ENCODE assay signal across 8 cellular contexts in genomic region chr1:152189657-152190442, GRCh38. TPM values are rescaled to one million over a fixed set of nuclear protein-coding genes. Genes with fewer than 3 reads are reported as not detected.
DNase-seq lines count a peak whose midpoint lies in the region; FAIRE-seq and TF ChIP-seq lines count a peak whose summit lies in the region.

No MANE protein-coding gene starts in this region.

- dilution Hi-C loops in endothelial cell of umbilical vein (cut with MboI; ENCODE audit: extremely low pct_ligation_motif_present, low sequenced_read_pairs) = no loop called here

- no peaks in the 10 kb centered on the region for H4K20me1 ChIP-seq in endothelial cell of umbilical vein (replicated peaks; ENCODE audit: control insufficient read depth, extremely low read depth, insufficient read depth, low read length)

- H3K36me3 ChIP-seq in BE2C (no peaks in the 10 kb centered on the region), endothelial cell of umbilical vein (ENCODE audit: control insufficient read depth in 2 of 2, extremely low read depth in 1 of 2, insufficient read depth in 2 of 2, low read length in 2 of 2) (no peaks in the 10 kb centered on the region), mucosa of rectum (ENCODE audit: control insufficient read depth in 2 of 2, insufficient read depth in 2 of 2, low read length in 2 of 2) (no peaks in the 10 kb centered on the region)

- TF ChIP-seq CTCF in BE2C (IDR thresholded peaks at IDR 0.05; ENCODE audit: low read depth, low read length) = peak; percentile 81
- peak; percentile 65 to 72 for TF ChIP-seq CTCF in endothelial cell of umbilical vein (IDR thresholded peaks at IDR 0.05; ENCODE audit: extremely low read depth in 1 of 2, insufficient read depth in 1 of 2, low read depth in 1 of 2, low read length in 2 of 2)

- H3K79me2 ChIP-seq in endothelial cell of umbilical vein (ENCODE audit: control insufficient read depth, insufficient read depth, low read length) = no peaks in the 10 kb centered on the region

- FAIRE-seq in endothelial cell of umbilical vein (lab: Jason Lieb, UNC) = peak; percentile 88

- no TSS peak for BruUV-seq in endothelial cell of umbilical vein (replicated peaks; lab: Mats Ljungman, UMichigan)

- no peaks in the 10 kb centered on the region for H3K4me1 ChIP-seq in BE2C
- H3K4me1 ChIP-seq in endothelial cell of umbilical vein (ENCODE audit: control insufficient read depth, extremely low read depth, insufficient read depth, low read length) = peaks cover 5% of the 10 kb centered on the region
- no peaks in the 10 kb centered on the region for H3K4me1 ChIP-seq in mucosa of rectum (ENCODE audit: control insufficient read depth in 2 of 2, insufficient read depth in 2 of 2, low read length in 2 of 2)

- TF ChIP-seq POLR2A in endothelial cell of umbilical vein (IDR thresholded peaks at IDR 0.05; ENCODE audit: low read depth, low read length) = no peak

- H3K27me3 ChIP-seq in BE2C (no peaks in the 10 kb centered on the region; the same call in 1 of the 2 replicates), endothelial cell of umbilical vein (ENCODE audit: control insufficient read depth in 2 of 2, insufficient read depth in 2 of 2, low read length in 2 of 2) (peaks cover 0 to 4% of the 10 kb centered on the region in 2 experiments), mucosa of rectum (ENCODE audit: control insufficient read depth in 2 of 2, insufficient read depth in 2 of 2, low read length in 2 of 2) (peaks cover 0 to 13% of the 10 kb centered on the region in 2 donors)

- H3K9me1 ChIP-seq in endothelial cell of umbilical vein (replicated peaks; ENCODE audit: control insufficient read depth, extremely low read depth, insufficient read depth, low read length) = no peaks in the 10 kb centered on the region

- POLR2A ChIA-PET in endothelial cell of umbilical vein (lab: Charles Lee) = no interaction called here

- peak overlapping the region; percentile 94 for H2AFZ ChIP-seq in endothelial cell of umbilical vein (ENCODE audit: low read depth, low read length)

- H3K9me3 ChIP-seq in BE2C (no peaks in the 10 kb centered on the region), endothelial cell of umbilical vein (replicated peaks; ENCODE audit: control insufficient read depth, insufficient read depth, low read length) (no peaks in the 10 kb centered on the region), mucosa of rectum (ENCODE audit: control insufficient read depth in 2 of 2, low read length in 2 of 2) (no peaks in the 10 kb centered on the region)

- no peak overlapping the region for H3K4me3 ChIP-seq in BE2C (ENCODE audit: low read depth, low read length)
- H3K4me3 ChIP-seq in endothelial cell of umbilical vein (replicated peaks in 1 of 3; ENCODE audit: insufficient read depth in 1 of 3, low read depth in 1 of 3, low read length in 3 of 3) = peak overlapping the region in 2 of 3 experiments; percentile 43 to 48
- peak overlapping the region; percentile 20 to 70 for H3K4me3 ChIP-seq in mucosa of rectum (ENCODE audit: low read length in 2 of 2)

- CTCF ChIA-PET in endothelial cell of umbilical vein (lab: Charles Lee) = interaction anchor here (0.8 to 7.5 kb wide), 15 partner anchors 9 to 276 kb away, joined by 3 to 296 read pairs (median 4); no protein-coding TSS in a partner anchor

- H3K4me2 ChIP-seq in endothelial cell of umbilical vein (ENCODE audit: insufficient read depth, low read length) = peak overlapping the region; percentile 68

- peak; percentile 60 for DNase-seq in BE2C
- peak; percentile 57 for DNase-seq in H4 (ENCODE audit: low spot score)
- DNase-seq in NOMO-1 (lab: John Stamatoyannopoulos, UW; ENCODE audit: unreplicated experiment in 2 of 2) = peak; percentile 30 to 74
- DNase-seq in activated CD8-positive, alpha-beta memory T cell treated with anti-CD3 and anti-CD28 coated beads for 24 hours = peak; percentile 87
- DNase-seq in endothelial cell of umbilical vein (ENCODE audit: low read depth, low spot score) = peak; percentile 65
- peak; percentile 30 to 36 for DNase-seq in stimulated activated CD8-positive, alpha-beta memory T cell treated with anti-CD3 and anti-CD28 coated beads, Interleukin-4, amount 100 ng/mL, for 4 hours (ENCODE audit: low read depth in 2 of 2, low spot score in 1 of 2)
- DNase-seq in NCI-H2107 (lab: John Stamatoyannopoulos, UW) = no peak

- no peak overlapping the region for H3K9ac ChIP-seq in endothelial cell of umbilical vein (replicated peaks; ENCODE audit: extremely low read depth, insufficient read depth, low read length)
- H3K9ac ChIP-seq in mucosa of rectum (ENCODE audit: low read depth in 1 of 2, low read length in 2 of 2) = no peak overlapping the region

- no peak overlapping the region for H3K27ac ChIP-seq in endothelial cell of umbilical vein (ENCODE audit: insufficient read depth, low read depth, low read length)
- no peak overlapping the region for H3K27ac ChIP-seq in mucosa of rectum (ENCODE audit: low read depth in 2 of 2, low read length in 2 of 2)

- intact Hi-C loops in endothelial cell of umbilical vein (cut with micrococcal nuclease) = loop anchor here (1.0 to 10.0 kb wide), 5 partner anchors 138 to 268 kb away; no protein-coding TSS in a partner anchor

TF ChIP-seq in endothelial cell of umbilical vein, 7 proteins besides CTCF, POLR2A, EP300 and RAD21:
- TF ChIP-seq POLR2AphosphoS5 (IDR thresholded peaks at IDR 0.05; ENCODE audit: insufficient read depth, low read depth, low read length) = no peak
- TF ChIP-seq MYC (IDR thresholded peaks at IDR 0.05; ENCODE audit: low read depth, low read length) = no peak
- no peak for TF ChIP-seq EZH2 (IDR thresholded peaks at IDR 0.05; ENCODE audit: borderline replicate concordance, low read depth, low read length, severe bottlenecking)
- no peak for TF ChIP-seq FOS (IDR thresholded peaks at IDR 0.05; ENCODE audit: borderline replicate concordance, insufficient read depth, low read length)
- no peak for TF ChIP-seq GATA2 (IDR thresholded peaks at IDR 0.05; ENCODE audit: insufficient read depth, insufficient read length, low read depth, low read length)
- no peak for TF ChIP-seq JUN (IDR thresholded peaks at IDR 0.05; ENCODE audit: borderline replicate concordance, insufficient read depth, insufficient read length, low read depth)
- TF ChIP-seq, protein P1, sequence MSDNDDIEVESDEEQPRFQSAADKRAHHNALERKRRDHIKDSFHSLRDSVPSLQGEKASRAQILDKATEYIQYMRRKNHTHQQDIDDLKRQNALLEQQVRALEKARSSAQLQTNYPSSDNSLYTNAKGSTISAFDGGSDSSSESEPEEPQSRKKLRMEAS (IDR thresholded peaks at IDR 0.05; ENCODE audit: insufficient read depth, insufficient read length) = no peak

RNA-seq across cellular contexts. Expression of gene RPTN, which starts 30.8 kb away (rescaled TPM):
- polyA plus RNA-seq in BE2C (2012; ENCODE audit: insufficient read depth, insufficient read length, low read depth) = not detected
- not detected in 2 replicates for total RNA-seq in H4 (2014; rRNA removed; shearing (Covaris generic))
- total RNA-seq in endothelial cell of umbilical vein = not detected in 2 replicates
- polyA plus RNA-seq in endothelial cell of umbilical vein = not detected in 2 replicates
- not detected in 2 replicates for polyA plus RNA-seq in endothelial cell of umbilical vein (2011; cell fraction: cytosol; rRNA removed)
- not detected in 2 replicates for polyA plus RNA-seq in endothelial cell of umbilical vein (2011; cell fraction: nucleus; rRNA removed)
- polyA plus RNA-seq in endothelial cell of umbilical vein (2012) = not detected in 2 replicates
- not detected in 2 replicates for polyA minus RNA-seq in endothelial cell of umbilical vein
- polyA minus RNA-seq in endothelial cell of umbilical vein (2011; cell fraction: cytosol; rRNA and poly(A)+ RNA removed) = not detected
- not detected in 2 replicates for polyA minus RNA-seq in endothelial cell of umbilical vein (2011; cell fraction: nucleus; rRNA and poly(A)+ RNA removed)

RNA-seq across cellular contexts. Expression of gene HRNR, which starts 34.1 kb away (rescaled TPM):
- polyA plus RNA-seq in BE2C (2012; ENCODE audit: insufficient read depth, insufficient read length, low read depth) = 0.06 TPM
- not detected in 2 replicates for total RNA-seq in H4 (2014; rRNA removed; shearing (Covaris generic))
- not detected in 2 replicates for total RNA-seq in endothelial cell of umbilical vein
- not detected in 2 replicates for polyA plus RNA-seq in endothelial cell of umbilical vein
- not detected in 2 replicates for polyA plus RNA-seq in endothelial cell of umbilical vein (2011; cell fraction: cytosol; rRNA removed)
- not detected in 2 replicates for polyA plus RNA-seq in endothelial cell of umbilical vein (2011; cell fraction: nucleus; rRNA removed)
- 0.07 and 0.11 TPM in 2 replicates for polyA plus RNA-seq in endothelial cell of umbilical vein (2012)
- not detected in 2 replicates for polyA minus RNA-seq in endothelial cell of umbilical vein
- polyA minus RNA-seq in endothelial cell of umbilical vein (2011; cell fraction: cytosol; rRNA and poly(A)+ RNA removed) = not detected
- not detected in 2 replicates for polyA minus RNA-seq in endothelial cell of umbilical vein (2011; cell fraction: nucleus; rRNA and poly(A)+ RNA removed)
